Comparison of ENCODE assay signal across 8 cellular contexts in the genomic region with DNA sequence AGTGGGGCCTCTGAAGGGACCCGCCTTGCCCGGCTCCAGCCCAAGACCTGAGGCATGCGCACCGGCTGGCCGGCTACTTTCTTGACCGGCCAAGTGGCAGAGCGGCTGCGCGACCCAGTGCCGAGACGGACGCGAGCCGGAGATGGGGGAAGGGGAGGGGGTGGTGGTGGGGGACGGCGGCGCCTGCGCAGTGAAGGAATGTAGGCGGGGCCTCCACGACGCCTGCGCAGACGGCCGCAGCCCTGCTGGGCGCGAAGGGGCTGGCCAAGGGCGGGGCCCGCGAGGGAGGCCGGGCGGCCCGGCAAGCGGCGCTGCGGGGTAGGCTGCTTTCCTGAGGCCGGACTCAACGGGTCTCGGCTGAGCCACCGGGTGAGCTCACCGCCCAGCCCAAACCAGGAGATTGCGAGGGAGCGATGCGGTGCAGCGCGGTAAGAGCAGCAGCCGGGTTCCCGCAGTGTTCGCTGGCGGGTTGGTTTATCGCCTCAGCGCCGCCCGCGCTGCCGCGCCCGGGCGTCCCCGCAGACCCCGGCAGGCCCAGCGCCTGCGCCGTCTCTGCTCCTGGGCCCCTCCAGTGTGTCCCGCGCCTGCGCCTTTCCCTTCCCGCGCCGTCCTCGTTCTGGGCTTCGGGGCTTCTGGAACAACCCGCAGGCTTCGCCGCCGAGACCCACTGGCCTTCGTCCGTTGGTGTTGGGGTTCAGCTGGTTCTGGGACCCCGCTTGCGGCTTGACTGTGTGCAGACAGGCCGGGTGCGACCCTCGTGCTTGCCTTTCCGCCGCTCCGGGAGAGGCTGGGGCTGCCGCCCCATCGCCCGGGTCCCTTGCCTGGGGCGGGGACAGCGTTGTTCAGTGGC. TPM values are rescaled to one million over a fixed set of nuclear protein-coding genes. Genes with fewer than 3 reads are reported as not detected.
DNase-seq lines count a peak whose midpoint lies in the region; ATAC-seq and TF ChIP-seq lines count a peak whose summit lies in the region.

Gene SPECC1L, plus strand, starts transcription at position 276 of the 850 bp plus-strand sequence. CDS start 31,401 bp downstream, outside the sequence.

- H3K36me3 ChIP-seq in kidney epithelial cell (ENCODE audit: control insufficient read depth, insufficient read depth, low read length), result no peaks in the 10 kb centered on the region

- peak; percentile 1 for TF ChIP-seq CTCF in kidney epithelial cell (IDR thresholded peaks at IDR 0.05; ENCODE audit: insufficient read depth, low read length, poor library complexity, severe bottlenecking)

- DNase-seq in AG20443 (ENCODE audit: low spot score), result peak; percentile 98
- DNase-seq in NCI-H460 (ENCODE audit: extremely low read depth, low read depth), result peak; percentile 83
- peak; percentile 97 for DNase-seq in activated CD4-positive, CD25-positive, alpha-beta regulatory T cell treated with anti-CD3 and anti-CD28 coated beads, Interleukin-2, amount 50 U/mL, for 72 hours
- peak; percentile 92 for DNase-seq in cerebellar cortex (ENCODE audit: low spot score)
- peak; percentile 48 for DNase-seq in kidney epithelial cell (ENCODE audit: low read depth)
- peak; percentile 91 for DNase-seq in stimulated activated CD4-positive, alpha-beta T cell treated with anti-CD3 and anti-CD28 coated beads, Interleukin-15, amount 100 ng/mL, for 24 hours

- H3K27me3 ChIP-seq in kidney epithelial cell (ENCODE audit: control insufficient read depth, insufficient read depth, low read length), result no peaks in the 10 kb centered on the region

- H3K4me3 ChIP-seq in kidney epithelial cell (ENCODE audit: low read depth, low read length), result peak within 1 kb of the TSS; percentile 77

- ATAC-seq in GM19043 (IDR thresholded peaks at IDR 0.05; ENCODE audit: low read depth, unreplicated experiment), result peak; percentile 82
- peak; percentile 88 for ATAC-seq in HG03354 (IDR thresholded peaks at IDR 0.05; ENCODE audit: poor library complexity, severe bottlenecking, unreplicated experiment)

RNA-seq across cellular contexts. Expression of gene SPECC1L, which starts in this region (rescaled TPM):
- 16.3 and 18.3 TPM in 2 replicates for total RNA-seq in NCI-H460 (2014; rRNA removed; shearing (Covaris generic))
- 11.9 and 18.2 TPM in 2 replicates for polyA plus RNA-seq in NCI-H460 (2014; cell fraction: nucleus; rRNA removed)
- total RNA-seq in kidney epithelial cell, result 29.9 and 33.5 TPM in 2 replicates

Comparison
In these comparisons a context has a peak if more than half of its experiments do, and no peak if none do; other contexts are left out.
1. Peak in every context shown above with its lines: DNase-seq, ATAC-seq and H3K4me3 ChIP-seq.
2. DNase-seq: peak in every context shown above with its lines; median percentile 98 in AG20443; 97 in activated CD4-positive, CD25-positive, alpha-beta regulatory T cell treated with anti-CD3 and anti-CD28 coated beads, Interleukin-2, amount 50 U/mL, for 72 hours; 92 in cerebellar cortex; 91 in stimulated activated CD4-positive, alpha-beta T cell treated with anti-CD3 and anti-CD28 coated beads, Interleukin-15, amount 100 ng/mL, for 24 hours; 83 in NCI-H460; 48 in kidney epithelial cell.